10 cellular contexts compared by ENCODE assay signal in the genomic region with DNA sequence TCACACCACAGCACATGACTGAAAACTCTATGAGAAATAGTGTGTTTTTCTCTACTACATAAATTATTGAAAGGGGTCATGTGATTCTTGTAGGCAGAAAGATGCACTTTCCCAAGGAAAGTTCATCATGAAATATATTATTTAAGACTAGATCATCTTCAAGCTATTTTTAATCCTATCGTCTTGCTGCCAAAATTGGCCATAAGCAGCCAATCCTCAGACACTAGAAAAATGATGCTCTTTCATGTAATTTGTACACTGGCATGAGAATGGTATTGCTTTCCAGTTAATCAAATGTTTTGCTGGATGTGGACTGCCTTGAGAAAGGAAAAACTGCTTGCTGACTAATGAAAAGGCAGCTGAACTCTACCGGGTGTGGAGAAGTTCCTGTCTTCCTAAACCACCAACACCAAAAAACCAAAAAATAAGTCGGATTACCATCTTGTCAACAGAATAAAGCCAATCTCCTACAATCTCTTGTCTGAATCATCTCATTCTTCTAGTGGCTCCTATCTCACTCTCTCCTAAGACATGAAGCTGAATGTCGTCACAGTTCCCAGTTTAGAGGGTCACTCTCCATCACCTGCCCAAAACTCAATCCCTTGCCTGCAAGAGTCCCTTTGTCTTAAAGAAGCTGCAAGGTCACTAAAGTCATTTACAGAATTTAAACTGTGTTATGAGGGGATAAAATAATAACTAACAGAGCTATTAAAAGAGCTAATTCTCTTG. TPM values are rescaled to one million over a fixed set of nuclear protein-coding genes. Genes with fewer than 3 reads are reported as not detected.
DNase-seq lines count a peak whose midpoint lies in the region; TF ChIP-seq lines count a peak whose summit lies in the region.
"Had no signal": no experiment of that assay in that cellular context is flagged by ENCODE, and none has a peak within 500 bp of the region (broad histone marks: within the 10 kb centered on the region; RNA-seq: fewer than 3 reads in every experiment).

No MANE protein-coding gene starts in this region.

- TF ChIP-seq CTCF in nephron (IDR thresholded peaks at IDR 0.05; ENCODE audit: unreplicated experiment in 3 of 3) (no peak), SK-N-SH (IDR thresholded peaks at IDR 0.05) (no peak)

- peaks cover 7% of the 10 kb centered on the region for H3F3A ChIP-seq in SK-N-SH (replicated peaks; ENCODE audit: insufficient read depth)

- no peak overlapping the region for H2AFZ ChIP-seq in SK-N-SH (ENCODE audit: low read depth)

- H3K4me3 Mint-ChIP-seq in CD8-positive, alpha-beta memory T cell: peak overlapping the region; percentile 60 to 100 (median 85)
- H3K4me3 Mint-ChIP-seq in IgD-negative memory B cell (peak overlapping the region; percentile 89 to 100 (median 98)), nephron (peak overlapping the region in 2 of 3 experiments; percentile 38 to 40)
- peak overlapping the region; percentile 95 for H3K4me3 Mint-ChIP-seq in activated naive CD8-positive, alpha-beta T cell treated with anti-CD3 and anti-CD28 coated beads for 36 hours

- H3K4me2 ChIP-seq in SK-N-SH: no peak overlapping the region

- no peaks in the 10 kb centered on the region for H3K27me3 ChIP-seq in CD8-positive, alpha-beta memory T cell (ENCODE audit: insufficient read depth, low read length, poor library complexity, severe bottlenecking)
- H3K27me3 ChIP-seq in SK-N-SH (ENCODE audit: insufficient read depth): no peaks in the 10 kb centered on the region; the same call in 1 of the 2 replicates
- H3K27me3 ChIP-seq: right atrium auricular region had no signal

- H3K9me3 ChIP-seq in CD8-positive, alpha-beta memory T cell (ENCODE audit: low read length): no peaks in the 10 kb centered on the region
- no peaks in the 10 kb centered on the region for H3K9me3 ChIP-seq in SK-N-SH
- H3K9me3 ChIP-seq: right atrium auricular region had no signal

- 86% methylated on average over 4 of the region's 4 CpGs for WGBS in SK-N-SH (ENCODE audit: low lambda C conversion rate)

- H3K27ac ChIP-seq in CD8-positive, alpha-beta memory T cell (ENCODE audit: low read depth, low read length): no peak overlapping the region
- H3K27ac ChIP-seq in SK-N-SH (ENCODE audit: low read depth in 2 of 2, low read length in 1 of 2): no peak overlapping the region; a peak in 1 of 4 replicates
- H3K27ac ChIP-seq: right atrium auricular region had no signal

- H3K4me1 ChIP-seq in CD8-positive, alpha-beta memory T cell (ENCODE audit: insufficient read depth, low read length): peaks cover 57% of the 10 kb centered on the region
- H3K4me1 ChIP-seq in SK-N-SH (ENCODE audit: control insufficient read depth in 1 of 2, insufficient read depth in 2 of 2, low read depth in 1 of 2, low read length in 1 of 2): peaks cover 4 to 17% of the 10 kb centered on the region in 2 experiments; a peak in 2 of 4 replicates

- H3K27ac Mint-ChIP-seq in CD8-positive, alpha-beta memory T cell: peak overlapping the region; percentile 65 to 95 (median 84)
- H3K27ac Mint-ChIP-seq in IgD-negative memory B cell (peak overlapping the region; percentile 73 to 96 (median 93)), nephron (peak overlapping the region; percentile 10 to 68 (median 53))
- H3K27ac Mint-ChIP-seq in activated naive CD8-positive, alpha-beta T cell treated with anti-CD3 and anti-CD28 coated beads for 36 hours: peak overlapping the region; percentile 73

- peaks cover 0 to 16% (median 7%) of the 10 kb centered on the region in 3 donors for H3K36me3 Mint-ChIP-seq in CD8-positive, alpha-beta memory T cell
- H3K36me3 Mint-ChIP-seq in IgD-negative memory B cell: no peaks in the 10 kb centered on the region
- peaks cover 75% of the 10 kb centered on the region for H3K36me3 Mint-ChIP-seq in activated naive CD8-positive, alpha-beta T cell treated with anti-CD3 and anti-CD28 coated beads for 36 hours
- no peaks in the 10 kb centered on the region for H3K36me3 Mint-ChIP-seq in nephron (ENCODE audit: low read depth)

- POLR2A ChIA-PET in CD8-positive, alpha-beta memory T cell (lab: Charles Lee): interaction anchor here (0.7 to 1.1 kb wide), 3 partner anchors 12 to 26 kb away, joined by 3 read pairs; no protein-coding TSS in a partner anchor
- POLR2A ChIA-PET in SK-N-SH (lab: Yijun Ruan, JAX): no interaction called here

- no peak for TF ChIP-seq EP300 in SK-N-SH (IDR thresholded peaks at IDR 0.05; ENCODE audit: borderline replicate concordance in 1 of 2, low read depth in 1 of 2, low read length in 1 of 2)

- H3K4me1 Mint-ChIP-seq in CD8-positive, alpha-beta memory T cell: peaks cover 70 to 93% (median 88%) of the 10 kb centered on the region in 3 donors
- H3K4me1 Mint-ChIP-seq in IgD-negative memory B cell (peaks cover 45 to 65% (median 53%) of the 10 kb centered on the region in 3 donors), nephron (peaks cover 65% of the 10 kb centered on the region)
- H3K4me1 Mint-ChIP-seq in activated naive CD8-positive, alpha-beta T cell treated with anti-CD3 and anti-CD28 coated beads for 36 hours: peaks cover 59% of the 10 kb centered on the region

- H3K9me3 Mint-ChIP-seq in CD8-positive, alpha-beta memory T cell: no peaks in the 10 kb centered on the region
- no peaks in the 10 kb centered on the region for H3K9me3 Mint-ChIP-seq in IgD-negative memory B cell
- no peaks in the 10 kb centered on the region for H3K9me3 Mint-ChIP-seq in activated naive CD8-positive, alpha-beta T cell treated with anti-CD3 and anti-CD28 coated beads for 36 hours
- no peaks in the 10 kb centered on the region for H3K9me3 Mint-ChIP-seq in nephron

- H4K20me1 ChIP-seq in SK-N-SH (ENCODE audit: insufficient read depth): no peaks in the 10 kb centered on the region

- TF ChIP-seq RAD21 in SK-N-SH (IDR thresholded peaks at IDR 0.05; ENCODE audit: low read length): no peak

- no peak overlapping the region for H3K9ac ChIP-seq in SK-N-SH

- no peaks in the 10 kb centered on the region for H3K79me2 ChIP-seq in SK-N-SH (ENCODE audit: insufficient read depth)

- H3K4me3 ChIP-seq in CD8-positive, alpha-beta memory T cell (ENCODE audit: low read length): peak overlapping the region; percentile 46
- H3K4me3 ChIP-seq in SK-N-SH (ENCODE audit: low read depth in 2 of 2, low read length in 1 of 2): no peak overlapping the region; a peak in 1 of 4 replicates
- H3K4me3 ChIP-seq: right atrium auricular region had no signal

- no peaks in the 10 kb centered on the region for H3K36me3 ChIP-seq in CD8-positive, alpha-beta memory T cell (ENCODE audit: insufficient read depth, low read length)
- no peaks in the 10 kb centered on the region for H3K36me3 ChIP-seq in SK-N-SH (replicated peaks in 1 of 2; ENCODE audit: control insufficient read depth in 1 of 2, insufficient read depth in 2 of 2, low read length in 1 of 2)
- H3K36me3 ChIP-seq: right atrium auricular region had no signal

- CTCF ChIA-PET in CD8-positive, alpha-beta memory T cell (lab: Charles Lee): interaction anchor here (0.6 to 1.8 kb wide), 9 partner anchors 9 to 182 kb away, joined by 3 to 14 read pairs (median 3); no protein-coding TSS in a partner anchor
- CTCF ChIA-PET in SK-N-SH (lab: Yijun Ruan, JAX): interaction anchor here (0.6 to 2.6 kb wide), 7 partner anchors 9 to 298 kb away, joined by 3 to 12 read pairs (median 3); no protein-coding TSS in a partner anchor

- H3K27me3 Mint-ChIP-seq in CD8-positive, alpha-beta memory T cell: no peaks in the 10 kb centered on the region
- H3K27me3 Mint-ChIP-seq in IgD-negative memory B cell: no peaks in the 10 kb centered on the region
- H3K27me3 Mint-ChIP-seq in activated naive CD8-positive, alpha-beta T cell treated with anti-CD3 and anti-CD28 coated beads for 36 hours: no peaks in the 10 kb centered on the region
- peaks cover 9% of the 10 kb centered on the region for H3K27me3 Mint-ChIP-seq in nephron (ENCODE audit: low read depth)

- DNase-seq in CD8-positive, alpha-beta memory T cell: no peak
- DNase-seq in activated naive CD8-positive, alpha-beta T cell treated with anti-CD3 and anti-CD28 coated beads for 36 hours: no peak
- DNase-seq in NCI-H2081 (lab: John Stamatoyannopoulos, UW) (no peak), SK-N-SH (no peak), iPS-NIHi7 (ENCODE audit: extremely low spot score) (no peak), SK-N-DZ (ENCODE audit: low spot score) (no peak)
- DNase-seq: activated CD4-positive, alpha-beta T cell treated with anti-CD3 and anti-CD28 coated beads, Interleukin-2, amount 50 U/mL, for 1 hour had no signal

- no peaks in the 10 kb centered on the region for H3K9me2 ChIP-seq in SK-N-SH

TF ChIP-seq in SK-N-SH, 30 proteins besides CTCF, POLR2A, EP300 and RAD21:
- TF ChIP-seq TEAD4 (IDR thresholded peaks at IDR 0.05; ENCODE audit: borderline replicate concordance, insufficient read depth) (no peak), FOXM1 (IDR thresholded peaks at IDR 0.05; ENCODE audit: low read depth) (no peak), GABPA (IDR thresholded peaks at IDR 0.05; ENCODE audit: low read depth) (no peak), TCF12 (IDR thresholded peaks at IDR 0.05) (no peak)
- TF ChIP-seq, protein P1, sequence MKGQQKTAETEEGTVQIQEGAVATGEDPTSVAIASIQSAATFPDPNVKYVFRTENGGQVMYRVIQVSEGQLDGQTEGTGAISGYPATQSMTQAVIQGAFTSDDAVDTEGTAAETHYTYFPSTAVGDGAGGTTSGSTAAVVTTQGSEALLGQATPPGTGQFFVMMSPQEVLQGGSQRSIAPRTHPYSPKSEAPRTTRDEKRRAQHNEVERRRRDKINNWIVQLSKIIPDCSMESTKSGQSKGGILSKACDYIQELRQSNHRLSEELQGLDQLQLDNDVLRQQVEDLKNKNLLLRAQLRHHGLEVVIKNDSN (IDR thresholded peaks at IDR 0.05; ENCODE audit: borderline replicate concordance, low read depth): no peak

RNA-seq across cellular contexts. Expression of a gene that starts 5.3 kb away (rescaled TPM):
- total RNA-seq in CD8-positive, alpha-beta memory T cell: 10 to 100 TPM; 58.9 to 60.5 TPM
- polyA plus RNA-seq in CD8-positive, alpha-beta memory T cell: 29.8 TPM
- 36.2 TPM for polyA plus RNA-seq in IgD-negative memory B cell
- 10 to 100 TPM; 62.8 to 67.3 TPM for total RNA-seq in activated naive CD8-positive, alpha-beta T cell treated with anti-CD3 and anti-CD28 coated beads for 36 hours
- 1.2 and 1.5 TPM in 2 replicates for polyA plus RNA-seq in SK-N-SH (2012; rRNA removed)
- 1.6 and 1.8 TPM in 2 replicates for polyA plus RNA-seq in SK-N-SH (2012; cell fraction: cytosol; rRNA removed)
- 1.3 and 1.5 TPM in 2 replicates for polyA plus RNA-seq in SK-N-SH (2012; cell fraction: nucleus; rRNA removed)
- polyA plus RNA-seq in SK-N-DZ (2014; cell fraction: cytosol; rRNA removed): 16.1 and 17.4 TPM in 2 replicates
- 6.6 and 7.0 TPM in 2 replicates for polyA plus RNA-seq in SK-N-DZ (2014; cell fraction: nucleus; rRNA removed)

RNA-seq across cellular contexts. Expression of a gene that starts 52.8 kb away (rescaled TPM):
- 10 to 100 TPM; 52.1 to 55.3 TPM for total RNA-seq in CD8-positive, alpha-beta memory T cell
- 103 TPM for polyA plus RNA-seq in CD8-positive, alpha-beta memory T cell
- polyA plus RNA-seq in IgD-negative memory B cell: 40.2 TPM
- total RNA-seq in activated naive CD8-positive, alpha-beta T cell treated with anti-CD3 and anti-CD28 coated beads for 36 hours: 10 to 100 TPM; 50.5 to 55.8 TPM
- 21.2 and 22.3 TPM in 2 replicates for polyA plus RNA-seq in SK-N-SH (2012; rRNA removed)
- 32.1 and 34.6 TPM in 2 replicates for polyA plus RNA-seq in SK-N-SH (2012; cell fraction: cytosol; rRNA removed)
- 18.6 and 21.6 TPM in 2 replicates for polyA plus RNA-seq in SK-N-SH (2012; cell fraction: nucleus; rRNA removed)
- polyA plus RNA-seq in SK-N-DZ (2014; cell fraction: cytosol; rRNA removed): 11.3 and 21.7 TPM in 2 replicates
- 7.9 and 13.6 TPM in 2 replicates for polyA plus RNA-seq in SK-N-DZ (2014; cell fraction: nucleus; rRNA removed)

Comparison
In these comparisons a context has a peak if more than half of its experiments do, and no peak if none do; other contexts are left out.
1. H3K4me3 Mint-ChIP-seq: peak in every context shown above with its lines; median percentile 98 in IgD-negative memory B cell; 95 in activated naive CD8-positive, alpha-beta T cell treated with anti-CD3 and anti-CD28 coated beads for 36 hours; 85 in CD8-positive, alpha-beta memory T cell; 39 in nephron.
2. RNA of a gene that starts 5.3 kb away (polyA plus RNA-seq): 36.2 TPM in IgD-negative memory B cell (single experiment) and 29.8 TPM in CD8-positive, alpha-beta memory T cell (single experiment); 1.2 to 1.8 TPM in SK-N-SH; every median in the first group is over 10 times any median in the second.
3. Peak in every context shown above with its lines, with median percentiles within 50 percentile points of each other: H3K27ac Mint-ChIP-seq.